In the genomic region with DNA sequence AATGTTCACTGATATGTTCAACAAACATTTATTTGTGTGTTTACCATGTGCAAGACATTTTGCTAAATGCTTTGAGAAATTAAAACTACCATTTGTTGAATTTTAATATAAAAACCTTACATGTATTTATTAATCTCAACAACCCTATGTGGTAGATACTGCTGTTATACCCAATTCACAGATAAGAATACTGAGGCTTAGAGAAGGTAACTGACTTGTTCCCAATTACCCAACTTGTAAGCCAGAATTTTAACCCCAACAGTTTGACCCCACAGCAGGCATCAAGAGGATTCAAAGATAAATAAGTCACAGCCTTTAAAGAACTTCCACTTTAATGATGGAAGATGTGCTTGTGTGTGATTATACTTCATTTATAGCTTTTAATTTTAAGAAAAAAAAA, we compare ENCODE assay signal across 21 cellular contexts. TPM values are rescaled to one million over a fixed set of nuclear protein-coding genes. Genes with fewer than 3 reads are reported as not detected.
DNase-seq lines count a peak whose midpoint lies in the region; ATAC-seq, FAIRE-seq and TF ChIP-seq lines count a peak whose summit lies in the region.
"Had no signal": no experiment of that assay in that cellular context is flagged by ENCODE, and none has a peak within 500 bp of the region (broad histone marks: within the 10 kb centered on the region; RNA-seq: fewer than 3 reads in every experiment).

No MANE protein-coding gene starts in this region.

- H3K27ac ChIP-seq in A549 (no peak overlapping the region), prostate gland (no peak overlapping the region)
- H3K27ac ChIP-seq: BLaER1 treated with 17β-estradiol and CSF1 and Interleukin-3, amounts not matched to agents 10 nM and 100 nM; C4-2B had no signal

- no peaks in the 10 kb centered on the region for H3K9me3 Mint-ChIP-seq in stimulated activated effector memory CD8-positive, alpha-beta T cell treated with anti-CD3 and anti-CD28 coated beads, Interleukin-12 subunit alpha, Interleukin-12 subunit beta, amount 100 ng/mL, for 72 hours
- H3K9me3 Mint-ChIP-seq: CD4-positive, alpha-beta T cell; CD8-positive, alpha-beta T cell had no signal

- H3K9me3 ChIP-seq in A549 (no peaks in the 10 kb centered on the region), T-helper 17 cell (ENCODE audit: control insufficient read depth, low read length, poor library complexity, severe bottlenecking) (no peaks in the 10 kb centered on the region), prostate gland (no peaks in the 10 kb centered on the region)
- H3K9me3 ChIP-seq: BLaER1 treated with 17β-estradiol and CSF1 and Interleukin-3, amounts not matched to agents 10 nM and 100 nM; Caco-2 had no signal

- no peak for DNase-seq in A549 (ENCODE audit: low read depth in 1 of 2, low spot score in 1 of 2)
- DNase-seq in T-helper 17 cell, result no peak
- DNase-seq in stimulated activated effector memory CD8-positive, alpha-beta T cell treated with anti-CD3 and anti-CD28 coated beads, Interleukin-12 subunit alpha, Interleukin-12 subunit beta, amount 100 ng/mL, for 72 hours (ENCODE audit: low spot score in 2 of 2), result no peak
- DNase-seq in prostate gland (ENCODE audit: low spot score), result no peak
- DNase-seq in GM13977 (ENCODE audit: low spot score), result no peak
- DNase-seq: 8988T; AML-193; Caco-2; Calu3; CD4-positive, alpha-beta T cell; CD8-positive, alpha-beta T cell; DMS79 treated with DMSO at 0.1 percent for 48 hours; GF-D8 had no signal

- H3K4me3 Mint-ChIP-seq in T-helper 17 cell, result no peak overlapping the region
- H3K4me3 Mint-ChIP-seq in stimulated activated effector memory CD8-positive, alpha-beta T cell treated with anti-CD3 and anti-CD28 coated beads, Interleukin-12 subunit alpha, Interleukin-12 subunit beta, amount 100 ng/mL, for 72 hours, result no peak overlapping the region
- H3K4me3 Mint-ChIP-seq: B cell; CD8-positive, alpha-beta T cell had no signal

- H3K36me3 Mint-ChIP-seq in T-helper 17 cell (ENCODE audit: low read depth), result peaks cover 8% of the 10 kb centered on the region
- peaks cover 87% of the 10 kb centered on the region for H3K36me3 Mint-ChIP-seq in stimulated activated effector memory CD8-positive, alpha-beta T cell treated with anti-CD3 and anti-CD28 coated beads, Interleukin-12 subunit alpha, Interleukin-12 subunit beta, amount 100 ng/mL, for 72 hours

- ATAC-seq in A549 (no peak), T-helper 17 cell (no peak)
- ATAC-seq in stimulated activated effector memory CD8-positive, alpha-beta T cell treated with anti-CD3 and anti-CD28 coated beads, Interleukin-12 subunit alpha, Interleukin-12 subunit beta, amount 100 ng/mL, for 72 hours, result no peak
- ATAC-seq: CD8-positive, alpha-beta T cell had no signal

- peaks cover 13% of the 10 kb centered on the region for H3K4me1 Mint-ChIP-seq in T-helper 17 cell
- peaks cover 18% of the 10 kb centered on the region for H3K4me1 Mint-ChIP-seq in stimulated activated effector memory CD8-positive, alpha-beta T cell treated with anti-CD3 and anti-CD28 coated beads, Interleukin-12 subunit alpha, Interleukin-12 subunit beta, amount 100 ng/mL, for 72 hours

- H3K4me3 ChIP-seq in A549 (no peak overlapping the region), prostate gland (no peak overlapping the region)
- H3K4me3 ChIP-seq: BLaER1 treated with 17β-estradiol and CSF1 and Interleukin-3, amounts not matched to agents 10 nM and 100 nM had no signal

- POLR2A ChIA-PET in A549 (lab: Yijun Ruan, JAX), result no interaction called here

- TF ChIP-seq POLR2A in A549 (IDR thresholded peaks at IDR 0.05; ENCODE audit: low read length) (no peak), prostate gland (IDR thresholded peaks at IDR 0.05) (no peak)

- no peak for TF ChIP-seq RAD21 in A549 (conservative IDR thresholded peaks at IDR 0.05 in 1 of 2, IDR thresholded peaks at IDR 0.05 in 1 of 2)

- no peak for FAIRE-seq in A549 (lab: Jason Lieb, UNC)
- FAIRE-seq: A204.1, D721Med, G401.6, GM12891, GM19239 had no signal

- H3K27ac Mint-ChIP-seq in T-helper 17 cell, result peak overlapping the region; percentile 49
- H3K27ac Mint-ChIP-seq in stimulated activated effector memory CD8-positive, alpha-beta T cell treated with anti-CD3 and anti-CD28 coated beads, Interleukin-12 subunit alpha, Interleukin-12 subunit beta, amount 100 ng/mL, for 72 hours, result peak overlapping the region; percentile 48
- H3K27ac Mint-ChIP-seq: B cell; CD8-positive, alpha-beta T cell had no signal

- no peaks in the 10 kb centered on the region for H3K27me3 ChIP-seq in prostate gland (replicated peaks; ENCODE audit: insufficient read depth)
- H3K27me3 ChIP-seq: BLaER1 treated with 17β-estradiol and CSF1 and Interleukin-3, amounts not matched to agents 10 nM and 100 nM had no signal

- in situ Hi-C loops in GM13977 (cut with MboI; ENCODE audit: low pct_unique_long_range_greater_than_20kb, low sequenced_read_pairs, unreplicated experiment), result no loop called here

- H3K4me1 ChIP-seq in A549 (peaks cover 12% of the 10 kb centered on the region; the same call in 1 of the 3 replicates), prostate gland (replicated peaks) (no peaks in the 10 kb centered on the region)
- H3K4me1 ChIP-seq: Caco-2 had no signal

- TF ChIP-seq CTCF in A549 (IDR thresholded peaks at IDR 0.05) (no peak), prostate gland (IDR thresholded peaks at IDR 0.05) (no peak), GM13977 (IDR thresholded peaks at IDR 0.05; ENCODE audit: extremely low read depth, insufficient read depth, missing control alignments) (no peak)

- H3K4me2 ChIP-seq in A549, result no peak overlapping the region

- H3K36me3 ChIP-seq in prostate gland, result peaks cover 0 to 5% of the 10 kb centered on the region in 2 donors

- no peak for TF ChIP-seq EP300 in A549 (IDR thresholded peaks at IDR 0.05)

- intact Hi-C loops in prostate gland (cut with DNase I), result loop anchor here (10.0 kb wide), 1 partner anchor 364 kb away; no protein-coding TSS in a partner anchor

- CTCF ChIA-PET in A549 (lab: Yijun Ruan, JAX), result interaction anchor here (0.7 kb wide), 1 partner anchor 9 kb away, joined by 5 read pairs; no protein-coding TSS in a partner anchor

- no peaks in the 10 kb centered on the region for H3K27me3 Mint-ChIP-seq in T-helper 17 cell
- H3K27me3 Mint-ChIP-seq: B cell; CD4-positive, alpha-beta T cell had no signal

TF ChIP-seq in A549, 52 proteins besides CTCF, POLR2A, EP300 and RAD21 (continues in another document):
- TF ChIP-seq RFX5 (IDR thresholded peaks at IDR 0.05) (no peak), HDAC2 (IDR thresholded peaks at IDR 0.05) (0 out of 2 replicates have a peak, but pooled peaks have one; percentile 32), HOXB5 (CRISPR knock-in tag; IDR thresholded peaks at IDR 0.05) (no peak), MAX (IDR thresholded peaks at IDR 0.05) (no peak), ESRRA (IDR thresholded peaks at IDR 0.05; ENCODE audit: borderline replicate concordance, low read length) (no peak), RCOR1 (IDR thresholded peaks at IDR 0.05; ENCODE audit: low read depth, low read length) (no peak)
- TF ChIP-seq, protein P1, sequence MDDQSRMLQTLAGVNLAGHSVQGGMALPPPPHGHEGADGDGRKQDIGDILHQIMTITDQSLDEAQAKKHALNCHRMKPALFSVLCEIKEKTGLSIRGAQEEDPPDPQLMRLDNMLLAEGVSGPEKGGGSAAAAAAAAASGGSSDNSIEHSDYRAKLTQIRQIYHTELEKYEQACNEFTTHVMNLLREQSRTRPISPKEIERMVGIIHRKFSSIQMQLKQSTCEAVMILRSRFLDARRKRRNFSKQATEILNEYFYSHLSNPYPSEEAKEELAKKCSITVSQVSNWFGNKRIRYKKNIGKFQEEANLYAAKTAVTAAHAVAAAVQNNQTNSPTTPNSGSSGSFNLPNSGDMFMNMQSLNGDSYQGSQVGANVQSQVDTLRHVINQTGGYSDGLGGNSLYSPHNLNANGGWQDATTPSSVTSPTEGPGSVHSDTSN (IDR thresholded peaks at IDR 0.05), result no peak

RNA-seq across cellular contexts. Expression of gene DNAJC8, which starts 3.7 kb away (rescaled TPM):
- polyA plus RNA-seq in A549 (2011; rRNA removed) (67.0 and 93.7 TPM in 2 replicates), A549 (2017; fragmentation: RNase III; extraction: RNeasy Plus Mini Kit Qiagen cat#74134 plus additional on column Dnase treatment) (81.7 to 87.3 TPM (median 81.8 TPM) in 3 replicates)
- polyA plus RNA-seq in A549 (2012; cell fraction: cytosol; rRNA removed), result 39.9 and 42.3 TPM in 2 replicates
- 19.3 and 29.0 TPM in 2 replicates for polyA plus RNA-seq in A549 (2012; cell fraction: nucleus; rRNA removed)
- polyA minus RNA-seq in A549 (2011; rRNA and poly(A)+ RNA removed), result 18.1 and 18.8 TPM in 2 replicates
- total RNA-seq in T-helper 17 cell (10 to 100 TPM; 52.1 to 58.4 TPM), prostate gland (10 to 100 TPM; 43.7 to 60.3 TPM)

RNA-seq across cellular contexts. Expression of gene ATP5IF1, which starts 6.8 kb away (rescaled TPM):
- 102 and 178 TPM in 2 replicates for polyA plus RNA-seq in A549 (2011; rRNA removed)
- polyA plus RNA-seq in A549 (2012; cell fraction: cytosol; rRNA removed), result 245 and 347 TPM in 2 replicates
- 73.8 and 121 TPM in 2 replicates for polyA plus RNA-seq in A549 (2012; cell fraction: nucleus; rRNA removed)
- 229 to 240 TPM (median 234 TPM) in 3 replicates for polyA plus RNA-seq in A549 (2017; fragmentation: RNase III; extraction: RNeasy Plus Mini Kit Qiagen cat#74134 plus additional on column Dnase treatment)
- polyA minus RNA-seq in A549 (2011; rRNA and poly(A)+ RNA removed), result 9.6 and 12.8 TPM in 2 replicates
- total RNA-seq in T-helper 17 cell, result 10 to 100 TPM; 75.6 to 83.7 TPM
- 100 to 1,000 TPM; 171 to 390 TPM for total RNA-seq in prostate gland

RNA-seq across cellular contexts. Expression of gene SESN2, which starts 30.2 kb away (rescaled TPM):
- polyA plus RNA-seq in A549 (2011; rRNA removed) (16.6 and 16.7 TPM in 2 replicates), A549 (2017; fragmentation: RNase III; extraction: RNeasy Plus Mini Kit Qiagen cat#74134 plus additional on column Dnase treatment) (5.2 to 5.6 TPM (median 5.6 TPM) in 3 replicates)
- polyA plus RNA-seq in A549 (2012; cell fraction: cytosol; rRNA removed), result 6.2 and 7.9 TPM in 2 replicates
- 12.5 and 16.4 TPM in 2 replicates for polyA plus RNA-seq in A549 (2012; cell fraction: nucleus; rRNA removed)
- 25.4 and 29.1 TPM in 2 replicates for polyA minus RNA-seq in A549 (2011; rRNA and poly(A)+ RNA removed)
- total RNA-seq in T-helper 17 cell (10 to 100 TPM; 16.6 to 35.3 TPM), prostate gland (10 to 100 TPM; 11.2 to 27.5 TPM)

RNA-seq across cellular contexts. Expression of gene PTAFR, which starts 52.6 kb away (rescaled TPM):
- polyA plus RNA-seq in A549 (2011; rRNA removed) (0.58 and 0.83 TPM in 2 replicates), A549 (2017; fragmentation: RNase III; extraction: RNeasy Plus Mini Kit Qiagen cat#74134 plus additional on column Dnase treatment) (0.17 to 0.24 TPM (median 0.17 TPM) in 3 replicates)
- 0.50 and 0.84 TPM in 2 replicates for polyA plus RNA-seq in A549 (2012; cell fraction: cytosol; rRNA removed)
- 0.26 and 0.40 TPM in 2 replicates for polyA plus RNA-seq in A549 (2012; cell fraction: nucleus; rRNA removed)
- polyA minus RNA-seq in A549 (2011; rRNA and poly(A)+ RNA removed), result 0.70 and 0.83 TPM in 2 replicates
- total RNA-seq in T-helper 17 cell (1 to 10 TPM; 2.4 to 2.9 TPM), prostate gland (1 to 10 TPM; 2.3 to 2.5 TPM)
